ENCODE assay signal across 16 cellular contexts in genomic region chr7:54622696-54623309, GRCh38.
DNase-seq lines count a peak whose midpoint lies in the region; ATAC-seq, FAIRE-seq and TF ChIP-seq lines count a peak whose summit lies in the region.
"Had no signal": no experiment of that assay in that cellular context is flagged by ENCODE, and none has a peak within 500 bp of the region (broad histone marks: within the 10 kb centered on the region; RNA-seq: fewer than 3 reads in every experiment).

No MANE protein-coding gene starts in this region.

- H3K27me3 ChIP-seq in BE2C (no peaks in the 10 kb centered on the region), endodermal cell (ENCODE audit: control insufficient read depth, insufficient read depth, low read length, poor library complexity, severe bottlenecking) (no peaks in the 10 kb centered on the region), neural progenitor cell (no peaks in the 10 kb centered on the region)

- H3F3A ChIP-seq in neural progenitor cell (ENCODE audit: low read depth): no peaks in the 10 kb centered on the region

- H3K4me1 ChIP-seq in BE2C (no peaks in the 10 kb centered on the region), endodermal cell (ENCODE audit: control insufficient read depth, insufficient read depth, low read length) (no peaks in the 10 kb centered on the region), neural progenitor cell (no peaks in the 10 kb centered on the region)

- DNase-seq in BE2C (no peak), H54 (ENCODE audit: insufficient read length, low spot score) (no peak), endodermal cell (no peak), neural progenitor cell (ENCODE audit: low spot score) (no peak)
- DNase-seq: C1 segment of cervical spinal cord; CD4-positive, CD25-positive, alpha-beta regulatory T cell; CD8-positive, alpha-beta memory T cell; COR-L47; DMS 273 treated with DMSO at 0.1 percent for 48 hours; DMS53; DND-41; EL had no signal

- H3K4me1 Mint-ChIP-seq in endodermal cell (no peaks in the 10 kb centered on the region), neural progenitor cell (no peaks in the 10 kb centered on the region)
- H3K4me1 Mint-ChIP-seq in stimulated activated memory B cell treated with anti-CD40 and anti-IgM and Interleukin-4, amounts not matched to agents 10 μg/mL and 1 μg/mL and 100 μg/mL, for 72 hours: no peaks in the 10 kb centered on the region
- H3K4me1 Mint-ChIP-seq: B cell; CD4-positive, CD25-positive, alpha-beta regulatory T cell; CD8-positive, alpha-beta memory T cell had no signal

- no peaks in the 10 kb centered on the region for H3K27me3 Mint-ChIP-seq in endodermal cell (ENCODE audit: insufficient read depth)
- no peaks in the 10 kb centered on the region for H3K27me3 Mint-ChIP-seq in neural progenitor cell (ENCODE audit: insufficient read depth, low read depth)
- no peaks in the 10 kb centered on the region for H3K27me3 Mint-ChIP-seq in stimulated activated memory B cell treated with anti-CD40 and anti-IgM and Interleukin-4, amounts not matched to agents 10 μg/mL and 1 μg/mL and 100 μg/mL, for 72 hours
- H3K27me3 Mint-ChIP-seq: B cell; CD4-positive, CD25-positive, alpha-beta regulatory T cell; CD8-positive, alpha-beta memory T cell had no signal

- no peak overlapping the region for H3K4me2 ChIP-seq in neural progenitor cell

- TF ChIP-seq CTCF in BE2C (IDR thresholded peaks at IDR 0.05; ENCODE audit: low read depth, low read length) (0 out of 2 replicates have a peak, but pooled peaks have one; percentile 7), endodermal cell (conservative IDR thresholded peaks at IDR 0.05) (peak; percentile 34), neural progenitor cell (IDR thresholded peaks at IDR 0.05) (no peak)

- 90 to 92% methylated on average over 3 of the region's 3 CpGs for WGBS in endodermal cell (ENCODE audit: insufficient coverage in 1 of 2, insufficient read length in 1 of 2), 2 experiments

- no peak overlapping the region for H3K4me3 Mint-ChIP-seq in endodermal cell
- no peak overlapping the region for H3K4me3 Mint-ChIP-seq in neural progenitor cell
- no peak overlapping the region for H3K4me3 Mint-ChIP-seq in stimulated activated memory B cell treated with anti-CD40 and anti-IgM and Interleukin-4, amounts not matched to agents 10 μg/mL and 1 μg/mL and 100 μg/mL, for 72 hours
- H3K4me3 Mint-ChIP-seq: B cell; CD4-positive, CD25-positive, alpha-beta regulatory T cell; CD8-positive, alpha-beta memory T cell had no signal

- H3K36me3 Mint-ChIP-seq in endodermal cell (ENCODE audit: low read depth): no peaks in the 10 kb centered on the region
- no peaks in the 10 kb centered on the region for H3K36me3 Mint-ChIP-seq in neural progenitor cell
- no peaks in the 10 kb centered on the region for H3K36me3 Mint-ChIP-seq in stimulated activated memory B cell treated with anti-CD40 and anti-IgM and Interleukin-4, amounts not matched to agents 10 μg/mL and 1 μg/mL and 100 μg/mL, for 72 hours
- H3K36me3 Mint-ChIP-seq: CD4-positive, CD25-positive, alpha-beta regulatory T cell; CD8-positive, alpha-beta memory T cell had no signal

- FAIRE-seq in H54 (lab: Jason Lieb, UNC): peak; percentile 23
- FAIRE-seq: GM12878 had no signal

- H3K36me3 ChIP-seq in BE2C (no peaks in the 10 kb centered on the region), endodermal cell (ENCODE audit: control insufficient read depth, insufficient read depth, low read length) (no peaks in the 10 kb centered on the region), neural progenitor cell (no peaks in the 10 kb centered on the region)

- no peak overlapping the region for H3K9ac ChIP-seq in endodermal cell (ENCODE audit: extremely low read depth, low read length, poor library complexity, severe bottlenecking)
- no peak overlapping the region for H3K9ac ChIP-seq in neural progenitor cell

- no peaks in the 10 kb centered on the region for H3K79me2 ChIP-seq in neural progenitor cell (ENCODE audit: low read depth)

- H4K20me1 ChIP-seq in neural progenitor cell (ENCODE audit: low read depth): no peaks in the 10 kb centered on the region

- H3K27ac ChIP-seq in endodermal cell (ENCODE audit: low read depth, low read length): no peak overlapping the region
- no peak overlapping the region for H3K27ac ChIP-seq in neural progenitor cell

- H3K27ac Mint-ChIP-seq in endodermal cell (no peak overlapping the region), neural progenitor cell (no peak overlapping the region)
- no peak overlapping the region for H3K27ac Mint-ChIP-seq in stimulated activated memory B cell treated with anti-CD40 and anti-IgM and Interleukin-4, amounts not matched to agents 10 μg/mL and 1 μg/mL and 100 μg/mL, for 72 hours
- H3K27ac Mint-ChIP-seq: B cell; CD4-positive, CD25-positive, alpha-beta regulatory T cell; CD8-positive, alpha-beta memory T cell had no signal

- H3K9me3 ChIP-seq in BE2C (no peaks in the 10 kb centered on the region), endodermal cell (ENCODE audit: control insufficient read depth, low read length) (no peaks in the 10 kb centered on the region), neural progenitor cell (ENCODE audit: low read depth) (no peaks in the 10 kb centered on the region)

- TF ChIP-seq POLR2A in H54 (IDR thresholded peaks at IDR 0.05; ENCODE audit: low read depth, low read length): no peak

- no peak for ATAC-seq in GM19328 (IDR thresholded peaks at IDR 0.05; ENCODE audit: unreplicated experiment)
- no peak for ATAC-seq in stimulated activated memory B cell treated with anti-CD40 and anti-IgM and Interleukin-4, amounts not matched to agents 10 μg/mL and 1 μg/mL and 100 μg/mL, for 72 hours
- ATAC-seq: GM12878 had no signal

- peaks cover 4% of the 10 kb centered on the region for H3K9me3 Mint-ChIP-seq in endodermal cell
- no peaks in the 10 kb centered on the region for H3K9me3 Mint-ChIP-seq in neural progenitor cell
- H3K9me3 Mint-ChIP-seq in stimulated activated memory B cell treated with anti-CD40 and anti-IgM and Interleukin-4, amounts not matched to agents 10 μg/mL and 1 μg/mL and 100 μg/mL, for 72 hours: peaks cover 2% of the 10 kb centered on the region

- peak overlapping the region; percentile 24 for H2AFZ ChIP-seq in neural progenitor cell (replicated peaks)

- H3K4me3 ChIP-seq in BE2C (ENCODE audit: low read depth, low read length): no peak overlapping the region
- no peak overlapping the region for H3K4me3 ChIP-seq in endodermal cell (ENCODE audit: low read length)
- H3K4me3 ChIP-seq in neural progenitor cell: no peak overlapping the region
- H3K4me3 ChIP-seq: GM12878 had no signal
